9 cellular contexts compared by ENCODE assay signal in the genomic region with DNA sequence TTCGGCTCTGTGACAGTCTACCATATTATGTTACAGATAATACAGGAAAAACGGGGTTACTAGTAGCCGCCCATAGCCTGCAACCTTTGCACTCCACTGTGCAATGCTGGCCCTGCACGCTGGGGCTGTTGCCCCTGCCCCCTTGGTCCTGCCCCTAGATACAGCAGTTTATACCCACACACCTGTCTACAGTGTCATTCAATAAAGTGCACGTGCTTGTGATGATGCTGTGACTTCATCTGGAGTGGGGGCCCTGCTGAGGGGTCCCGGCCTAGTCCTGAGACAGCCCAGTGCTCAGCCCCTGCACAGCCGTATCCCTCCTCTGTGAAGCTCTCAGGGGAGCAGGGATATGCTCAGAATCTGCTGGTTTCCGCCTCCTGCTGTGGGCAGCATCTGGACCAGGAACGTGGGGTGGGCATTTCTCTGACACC. TPM values are rescaled to one million over a fixed set of nuclear protein-coding genes. Genes with fewer than 3 reads are reported as not detected.
DNase-seq lines count a peak whose midpoint lies in the region; ATAC-seq and TF ChIP-seq lines count a peak whose summit lies in the region.
"Had no signal": no experiment of that assay in that cellular context is flagged by ENCODE, and none has a peak within 500 bp of the region (broad histone marks: within the 10 kb centered on the region; RNA-seq: fewer than 3 reads in every experiment).

No MANE protein-coding gene starts in this region.

- H3K36me3 ChIP-seq in SK-N-MC (ENCODE audit: insufficient read depth, low read length) (no peaks in the 10 kb centered on the region), neuron (ENCODE audit: insufficient read depth, low read length) (no peaks in the 10 kb centered on the region)

- intact Hi-C loops in CD14-positive monocyte (cut with micrococcal nuclease), result no loop called here

- H3K4me1 Mint-ChIP-seq in CD14-positive monocyte, result peaks cover 38% of the 10 kb centered on the region

- no peak overlapping the region for H3K27ac Mint-ChIP-seq in CD14-positive monocyte

- no peak overlapping the region for H2AFZ ChIP-seq in neuron (ENCODE audit: low read depth, low read length)

- no peak for DNase-seq in CD14-positive monocyte (ENCODE audit: low spot score)
- no peak for DNase-seq in SK-N-MC (ENCODE audit: low read depth, low spot score)
- DNase-seq in fibroblast of pulmonary artery (ENCODE audit: low read depth), result no peak
- DNase-seq in effector CD8-positive, alpha-beta T cell (lab: John Stamatoyannopoulos, UW), result no peak
- DNase-seq in NCI-H2171 treated with DMSO at 0.1 percent for 48 hours (lab: John Stamatoyannopoulos, UW), result no peak
- no peak for DNase-seq in NCI-H748 treated with DMSO at 0.1 percent for 48 hours (lab: John Stamatoyannopoulos, UW)
- DNase-seq: SIG-M5 had no signal

- TF ChIP-seq CTCF in CD14-positive monocyte (IDR thresholded peaks at IDR 0.05), result no peak
- no peak for TF ChIP-seq CTCF in fibroblast of pulmonary artery (IDR thresholded peaks at IDR 0.05; ENCODE audit: low read length, missing control alignments)

- ATAC-seq in HG02840 (IDR thresholded peaks at IDR 0.05; ENCODE audit: low FRiP score, unreplicated experiment), result no peak

- H3K4me3 ChIP-seq in SK-N-MC (peak overlapping the region; percentile 48), fibroblast of pulmonary artery (replicated peaks; ENCODE audit: low read depth, low read length) (peak overlapping the region; percentile 81), neuron (ENCODE audit: low read length) (peak overlapping the region; percentile 37)

- peaks cover 10 to 14% of the 10 kb centered on the region in 2 donors for H3K36me3 Mint-ChIP-seq in CD14-positive monocyte

- H3K9me3 ChIP-seq in SK-N-MC (ENCODE audit: low read depth, low read length), result no peaks in the 10 kb centered on the region
- no peaks in the 10 kb centered on the region for H3K9me3 ChIP-seq in neuron (ENCODE audit: low read length)

- peak overlapping the region; percentile 48 to 90 for H3K4me3 Mint-ChIP-seq in CD14-positive monocyte

- H3K27me3 Mint-ChIP-seq in CD14-positive monocyte (ENCODE audit: low read depth in 3 of 3), result peaks cover 24 to 55% (median 49%) of the 10 kb centered on the region in 3 donors

- peaks cover 0 to 6% (median 0%) of the 10 kb centered on the region in 7 donors for H3K9me3 Mint-ChIP-seq in CD14-positive monocyte

- H3K27ac ChIP-seq in SK-N-MC, result no peak overlapping the region

- H3K27me3 ChIP-seq in neuron (ENCODE audit: insufficient read depth, low read length), result no peaks in the 10 kb centered on the region

- no peak overlapping the region for H3K9ac ChIP-seq in SK-N-MC (ENCODE audit: insufficient read length)

- H3K4me1 ChIP-seq in neuron (ENCODE audit: insufficient read depth, low read length), result peaks cover 38% of the 10 kb centered on the region

RNA-seq across cellular contexts. Expression of a gene that starts 1.2 kb away (rescaled TPM):
- polyA plus RNA-seq in CD14-positive monocyte, result 10 to 100 TPM; 26.0 to 36.3 TPM

RNA-seq across cellular contexts. Expression of a gene that starts 5.6 kb away (rescaled TPM):
- 100 to 1,000 TPM; 445 to 637 TPM for polyA plus RNA-seq in CD14-positive monocyte

RNA-seq across cellular contexts. Expression of a gene that starts 7.5 kb away (rescaled TPM):
- 1,000 to 10,000 TPM in 1 of 2 donors, 100 to 1,000 TPM in 1; 625 to 1,147 TPM for polyA plus RNA-seq in CD14-positive monocyte

RNA-seq across cellular contexts. Expression of a gene that starts 15.7 kb away (rescaled TPM):
- polyA plus RNA-seq in CD14-positive monocyte, result not detected

RNA-seq across cellular contexts. Expression of a gene that starts 26.1 kb away (rescaled TPM):
- polyA plus RNA-seq in CD14-positive monocyte, result 1 to 10 TPM; 1.6 to 2.1 TPM
